1 cellular context compared by ENCODE assay signal in the genomic region with DNA sequence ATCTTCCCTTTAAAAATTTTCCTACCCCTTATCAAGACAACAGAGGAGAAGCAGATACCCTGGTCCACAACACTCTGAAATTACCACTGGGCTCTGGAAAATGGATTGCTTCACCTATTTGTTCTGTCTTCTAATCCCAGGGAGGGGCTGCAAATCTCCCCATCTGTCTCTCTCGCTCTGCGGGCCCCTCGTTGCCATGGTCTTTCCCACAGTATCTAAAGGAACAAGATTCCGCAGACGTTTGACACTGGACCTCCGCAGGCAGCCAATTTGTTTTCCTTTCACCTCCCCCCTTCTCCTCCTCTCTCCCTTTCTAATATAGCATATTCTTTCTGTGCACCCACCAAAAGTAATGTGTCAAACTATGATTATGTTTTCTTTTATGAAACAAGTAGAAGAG.
TF ChIP-seq lines count a peak whose summit lies in the region.

No MANE protein-coding gene starts in this region.

TF ChIP-seq in WTC11, 78 proteins besides CTCF, POLR2A, EP300 and RAD21 (continued from another document):
- TF ChIP-seq E2F5 (CRISPR knock-in tag; IDR thresholded peaks at IDR 0.05) (no peak), SOX15 (CRISPR knock-in tag; IDR thresholded peaks at IDR 0.05) (no peak), ZNF317 (CRISPR knock-in tag; IDR thresholded peaks at IDR 0.05; ENCODE audit: borderline replicate concordance, low read depth) (no peak), OVOL2 (CRISPR knock-in tag; IDR thresholded peaks at IDR 0.05; ENCODE audit: borderline replicate concordance) (no peak), ZBTB21 (CRISPR knock-in tag; IDR thresholded peaks at IDR 0.05; ENCODE audit: borderline replicate concordance) (no peak), RORB (CRISPR knock-in tag; IDR thresholded peaks at IDR 0.05) (no peak), ZNF219 (CRISPR knock-in tag; IDR thresholded peaks at IDR 0.05; ENCODE audit: borderline replicate concordance) (no peak), ZNF532 (CRISPR knock-in tag; IDR thresholded peaks at IDR 0.05; ENCODE audit: borderline replicate concordance) (no peak), TEAD4 (CRISPR knock-in tag; IDR thresholded peaks at IDR 0.05) (no peak), ATF3 (CRISPR knock-in tag; conservative IDR thresholded peaks at IDR 0.05) (no peak), STAT6 (CRISPR knock-in tag; conservative IDR thresholded peaks at IDR 0.05; ENCODE audit: low read depth) (no peak), NR1H2 (CRISPR knock-in tag; IDR thresholded peaks at IDR 0.05) (no peak)
- TF ChIP-seq, protein P1, sequence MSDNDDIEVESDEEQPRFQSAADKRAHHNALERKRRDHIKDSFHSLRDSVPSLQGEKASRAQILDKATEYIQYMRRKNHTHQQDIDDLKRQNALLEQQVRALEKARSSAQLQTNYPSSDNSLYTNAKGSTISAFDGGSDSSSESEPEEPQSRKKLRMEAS (CRISPR knock-in tag; IDR thresholded peaks at IDR 0.05), result no peak
